Comparison of ENCODE assay signal across 1 cellular context in the genomic region with DNA sequence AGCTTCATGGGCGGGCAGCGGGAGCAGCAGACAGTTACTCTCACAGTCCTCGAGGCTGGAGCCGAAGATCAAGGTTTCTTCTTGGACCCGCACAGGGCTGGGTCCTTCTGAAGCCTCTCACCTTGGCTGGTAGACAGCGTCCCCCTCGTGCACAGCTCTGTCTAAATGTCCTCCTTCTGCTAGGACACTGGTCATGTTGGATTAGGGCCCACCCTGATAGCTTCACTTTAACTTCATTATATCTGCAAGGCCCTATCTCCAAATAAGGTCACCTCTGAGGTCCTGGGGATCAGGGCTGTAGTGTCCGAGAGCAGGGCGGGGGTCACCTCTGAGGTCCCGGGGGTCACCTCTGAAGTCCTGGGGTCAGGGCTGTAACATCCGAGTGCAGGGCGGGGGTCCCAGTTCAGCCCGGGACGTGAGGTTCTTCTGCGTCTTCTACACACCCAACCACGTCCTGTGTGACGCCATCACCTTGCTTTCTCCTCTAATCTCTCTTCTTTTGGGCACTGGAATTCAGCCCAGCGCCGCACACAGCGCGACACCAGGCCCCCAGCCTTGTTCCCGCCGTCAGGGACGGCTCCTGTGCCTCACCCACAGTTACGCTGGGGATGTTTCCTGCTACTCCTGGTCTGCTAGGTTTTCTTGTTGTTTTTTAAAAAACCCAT.
TF ChIP-seq lines count a peak whose summit lies in the region.

No MANE protein-coding gene starts in this region.

TF ChIP-seq in K562, 482 proteins besides CTCF, POLR2A, EP300 and RAD21 (continued from another document):
- TF ChIP-seq, protein P1, sequence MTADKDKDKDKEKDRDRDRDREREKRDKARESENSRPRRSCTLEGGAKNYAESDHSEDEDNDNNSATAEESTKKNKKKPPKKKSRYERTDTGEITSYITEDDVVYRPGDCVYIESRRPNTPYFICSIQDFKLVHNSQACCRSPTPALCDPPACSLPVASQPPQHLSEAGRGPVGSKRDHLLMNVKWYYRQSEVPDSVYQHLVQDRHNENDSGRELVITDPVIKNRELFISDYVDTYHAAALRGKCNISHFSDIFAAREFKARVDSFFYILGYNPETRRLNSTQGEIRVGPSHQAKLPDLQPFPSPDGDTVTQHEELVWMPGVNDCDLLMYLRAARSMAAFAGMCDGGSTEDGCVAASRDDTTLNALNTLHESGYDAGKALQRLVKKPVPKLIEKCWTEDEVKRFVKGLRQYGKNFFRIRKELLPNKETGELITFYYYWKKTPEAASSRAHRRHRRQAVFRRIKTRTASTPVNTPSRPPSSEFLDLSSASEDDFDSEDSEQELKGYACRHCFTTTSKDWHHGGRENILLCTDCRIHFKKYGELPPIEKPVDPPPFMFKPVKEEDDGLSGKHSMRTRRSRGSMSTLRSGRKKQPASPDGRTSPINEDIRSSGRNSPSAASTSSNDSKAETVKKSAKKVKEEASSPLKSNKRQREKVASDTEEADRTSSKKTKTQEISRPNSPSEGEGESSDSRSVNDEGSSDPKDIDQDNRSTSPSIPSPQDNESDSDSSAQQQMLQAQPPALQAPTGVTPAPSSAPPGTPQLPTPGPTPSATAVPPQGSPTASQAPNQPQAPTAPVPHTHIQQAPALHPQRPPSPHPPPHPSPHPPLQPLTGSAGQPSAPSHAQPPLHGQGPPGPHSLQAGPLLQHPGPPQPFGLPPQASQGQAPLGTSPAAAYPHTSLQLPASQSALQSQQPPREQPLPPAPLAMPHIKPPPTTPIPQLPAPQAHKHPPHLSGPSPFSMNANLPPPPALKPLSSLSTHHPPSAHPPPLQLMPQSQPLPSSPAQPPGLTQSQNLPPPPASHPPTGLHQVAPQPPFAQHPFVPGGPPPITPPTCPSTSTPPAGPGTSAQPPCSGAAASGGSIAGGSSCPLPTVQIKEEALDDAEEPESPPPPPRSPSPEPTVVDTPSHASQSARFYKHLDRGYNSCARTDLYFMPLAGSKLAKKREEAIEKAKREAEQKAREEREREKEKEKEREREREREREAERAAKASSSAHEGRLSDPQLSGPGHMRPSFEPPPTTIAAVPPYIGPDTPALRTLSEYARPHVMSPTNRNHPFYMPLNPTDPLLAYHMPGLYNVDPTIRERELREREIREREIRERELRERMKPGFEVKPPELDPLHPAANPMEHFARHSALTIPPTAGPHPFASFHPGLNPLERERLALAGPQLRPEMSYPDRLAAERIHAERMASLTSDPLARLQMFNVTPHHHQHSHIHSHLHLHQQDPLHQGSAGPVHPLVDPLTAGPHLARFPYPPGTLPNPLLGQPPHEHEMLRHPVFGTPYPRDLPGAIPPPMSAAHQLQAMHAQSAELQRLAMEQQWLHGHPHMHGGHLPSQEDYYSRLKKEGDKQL (CRISPR knock-in tag; IDR thresholded peaks at IDR 0.05; ENCODE audit: borderline replicate concordance) = no peak
- TF ChIP-seq KLF13 (tag; IDR thresholded peaks at IDR 0.05; ENCODE audit: borderline replicate concordance, low read depth) (no peak), ZBTB40 (IDR thresholded peaks at IDR 0.05) (no peak), ZBTB40 (CRISPR knock-in tag; IDR thresholded peaks at IDR 0.05) (no peak), RBM39 (optimal IDR thresholded peaks at IDR 0.05; ENCODE audit: low read depth, low read length) (no peak), ZNF274 (IDR thresholded peaks at IDR 0.05; ENCODE audit: borderline replicate concordance, low read depth, low read length) (no peak), ZNF431 (CRISPR knock-in tag; IDR thresholded peaks at IDR 0.05) (no peak), ZNF444 (CRISPR knock-in tag; IDR thresholded peaks at IDR 0.05) (no peak), GATA2 (CRISPR knock-in tag; IDR thresholded peaks at IDR 0.05) (no peak), E2F6 (IDR thresholded peaks at IDR 0.05; ENCODE audit: borderline replicate concordance in 1 of 2, extremely low read depth in 1 of 2, insufficient read depth in 1 of 2, insufficient read length in 1 of 2, low read depth in 1 of 2, low read length in 1 of 2, poor library complexity in 1 of 2, severe bottlenecking in 1 of 2) (no peak), ZNF75A (CRISPR knock-in tag; IDR thresholded peaks at IDR 0.05) (no peak), ZNF133 (CRISPR knock-in tag; IDR thresholded peaks at IDR 0.05) (no peak), CBX8 (IDR thresholded peaks at IDR 0.05; ENCODE audit: borderline replicate concordance, extremely low read depth, low read depth, low read length, poor library complexity, severe bottlenecking) (no peak), ZNF707 (CRISPR knock-in tag; conservative IDR thresholded peaks at IDR 0.05) (no peak), TRIM24 (IDR thresholded peaks at IDR 0.05) (no peak), MTA3 (IDR thresholded peaks at IDR 0.05; ENCODE audit: borderline replicate concordance) (no peak), THRAP3 (IDR thresholded peaks at IDR 0.05; ENCODE audit: borderline replicate concordance) (no peak), RBM15 (IDR thresholded peaks at IDR 0.05; ENCODE audit: insufficient read depth, low read length) (no peak), ZNF24 (IDR thresholded peaks at IDR 0.05) (no peak), ZNF121 (CRISPR knock-in tag; conservative IDR thresholded peaks at IDR 0.05) (no peak)
